In the genomic region with DNA sequence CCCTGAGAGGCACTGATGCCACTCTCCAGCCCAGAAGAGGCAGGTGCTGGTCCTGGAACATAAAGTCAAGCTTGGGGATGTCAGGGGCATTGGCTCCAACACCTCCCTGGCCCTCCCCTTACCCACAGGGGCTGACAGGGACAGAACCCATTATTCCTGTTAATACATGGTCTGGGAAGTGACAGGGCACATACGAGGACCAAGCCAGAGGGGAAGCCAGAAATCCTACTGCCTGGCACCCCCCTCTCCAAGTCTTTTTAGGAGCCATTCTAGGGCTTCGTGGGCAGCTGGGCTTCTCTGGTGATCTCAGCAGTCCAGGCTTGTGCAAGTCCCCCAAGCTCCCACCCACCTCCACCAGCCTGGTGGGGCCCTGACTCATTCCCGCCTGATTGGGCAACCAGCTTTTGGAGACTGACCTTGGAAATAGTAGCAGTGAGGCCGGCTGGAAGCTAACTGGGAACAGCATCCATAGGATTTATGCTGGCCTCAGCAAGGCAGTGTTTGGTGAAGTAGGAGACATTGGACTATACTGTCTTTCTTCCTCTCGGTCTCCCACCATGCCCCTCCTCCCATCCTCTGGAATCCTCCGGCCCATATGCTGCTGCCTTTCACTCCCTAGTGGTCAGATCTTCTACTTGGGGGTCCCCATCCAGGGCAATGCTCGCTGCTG, we compare ENCODE assay signal across 18 cellular contexts.
DNase-seq lines count a peak whose midpoint lies in the region; TF ChIP-seq lines count a peak whose summit lies in the region.
"Had no signal": no experiment of that assay in that cellular context is flagged by ENCODE, and none has a peak within 500 bp of the region (broad histone marks: within the 10 kb centered on the region; RNA-seq: fewer than 3 reads in every experiment).

No MANE protein-coding gene starts in this region.

- no peak overlapping the region for H2BK15ac ChIP-seq in H9 (ENCODE audit: low read depth, low read length)

- no peaks in the 10 kb centered on the region for H3K4me1 ChIP-seq in H9 (ENCODE audit: insufficient read depth, low read length)
- no peaks in the 10 kb centered on the region for H3K4me1 ChIP-seq in adrenal gland (replicated peaks in 1 of 2)

- peaks cover 3% of the 10 kb centered on the region; the same call in 1 of the 2 replicates for H3K27me3 Mint-ChIP-seq in H9 (ENCODE audit: low read depth)

- H3K79me2 ChIP-seq in H9 (ENCODE audit: insufficient read depth, low read length) = no peaks in the 10 kb centered on the region

- CTCF ChIA-PET in AG04449 (lab: Yijun Ruan, JAX) = interaction anchor here (0.5 to 1.8 kb wide), 2 partner anchors 129 to 586 kb away, joined by 3 to 6 read pairs; no protein-coding TSS in a partner anchor

- H3K56ac ChIP-seq in H9 (ENCODE audit: insufficient read length, low read depth, low read length) = no peak overlapping the region

- H4K8ac ChIP-seq in H9 (replicated peaks; ENCODE audit: insufficient read length, low read depth, low read length) = no peak overlapping the region

- TF ChIP-seq CTCF in AG04449 (IDR thresholded peaks at IDR 0.05; ENCODE audit: insufficient read depth, low read length, missing control alignments) (no peak), H9 (conservative IDR thresholded peaks at IDR 0.05) (no peak), adrenal gland (IDR thresholded peaks at IDR 0.05) (no peak), GM10266 (IDR thresholded peaks at IDR 0.05; ENCODE audit: control insufficient read depth, insufficient read depth, low read depth, missing control alignments) (no peak)

- H2AFZ ChIP-seq in H9 (ENCODE audit: low read length) = no peak overlapping the region

- H3K4me2 ChIP-seq in H9 (ENCODE audit: insufficient read depth, insufficient read length, low read length) = no peak overlapping the region

- no peak overlapping the region for H3K9ac ChIP-seq in H9 (ENCODE audit: extremely low read depth, insufficient read length, low read length)

- H4K20me1 ChIP-seq in H9 (ENCODE audit: control insufficient read depth, insufficient read depth, insufficient read length) = no peaks in the 10 kb centered on the region

- no peaks in the 10 kb centered on the region for H3K79me1 ChIP-seq in H9 (ENCODE audit: insufficient read depth, low read depth, low read length, poor library complexity, severe bottlenecking)

- no peak overlapping the region for H2BK120ac ChIP-seq in H9 (ENCODE audit: low read depth, low read length, poor library complexity, severe bottlenecking)

- H2BK12ac ChIP-seq in H9 (ENCODE audit: insufficient read length, low read depth, low read length) = no peak overlapping the region

- no peak overlapping the region for H3K18ac ChIP-seq in H9 (ENCODE audit: insufficient read length, low read depth, low read length)

- H3K23ac ChIP-seq in H9 (ENCODE audit: insufficient read length, low read depth, low read length) = no peak overlapping the region

- H3K27ac ChIP-seq in H9 (ENCODE audit: insufficient read length, low read depth, low read length) (no peak overlapping the region), adrenal gland (no peak overlapping the region)
- H3K27ac ChIP-seq: neutrophil, tibial artery had no signal

- H3K9me3 Mint-ChIP-seq in H9 = no peaks in the 10 kb centered on the region
- H3K9me3 Mint-ChIP-seq: activated CD4-positive, alpha-beta memory T cell treated with anti-CD3 and anti-CD28 coated beads for 36 hours; effector memory CD8-positive, alpha-beta T cell had no signal

- H3K9me3 ChIP-seq in H9 (ENCODE audit: control insufficient read depth, low read depth, low read length) (no peaks in the 10 kb centered on the region), adrenal gland (replicated peaks in 1 of 3) (no peaks in the 10 kb centered on the region)
- H3K9me3 ChIP-seq: neutrophil, tibial artery had no signal

- H4K5ac ChIP-seq in H9 (ENCODE audit: insufficient read length, low read depth, low read length) = no peak overlapping the region

- peak overlapping the region; percentile 31; the same call in 1 of the 2 replicates for H3K14ac ChIP-seq in H9 (ENCODE audit: insufficient read depth, low read length)

- H3T11ph ChIP-seq in H9 (ENCODE audit: low read length) = no peak overlapping the region

- no peak overlapping the region for H2BK5ac ChIP-seq in H9 (ENCODE audit: insufficient read length, low read length)

- intact Hi-C loops in adrenal gland (cut with DNase I) = no loop called here

- no peak overlapping the region for H3K4me3 Mint-ChIP-seq in H9
- H3K4me3 Mint-ChIP-seq: activated CD4-positive, alpha-beta memory T cell treated with anti-CD3 and anti-CD28 coated beads for 36 hours; effector memory CD8-positive, alpha-beta T cell had no signal

- no peak overlapping the region for H3K4me3 ChIP-seq in AG04449 (ENCODE audit: low read depth, low read length)
- H3K4me3 ChIP-seq in adrenal gland = no peak overlapping the region
- H3K4me3 ChIP-seq: lung, tibial artery had no signal

- no CpG with 5 or more reads among the region's 7 CpGs for WGBS in H9 (ENCODE audit: extremely low coverage, insufficient read length, low lambda C conversion rate)
- WGBS in adrenal gland, 4 donors = 64 to 77% (median 66%) methylated on average over 3 to 7 of the region's 7 CpGs

- no peak overlapping the region for H4K91ac ChIP-seq in H9 (ENCODE audit: insufficient read length, low read depth, low read length)

- no peak overlapping the region; a peak in 1 of 7 replicates for H3K27ac Mint-ChIP-seq in H9
- H3K27ac Mint-ChIP-seq: activated CD4-positive, alpha-beta memory T cell treated with anti-CD3 and anti-CD28 coated beads for 36 hours; effector memory CD8-positive, alpha-beta T cell had no signal

- peak; percentile 55 for DNase-seq in AG04449 (ENCODE audit: low read depth, low spot score)
- no peak for DNase-seq in H9
- peak; percentile 30 to 74 (median 60) for DNase-seq in adrenal gland
- DNase-seq in hepatic stellate cell (ENCODE audit: low spot score) = peak; percentile 56
- DNase-seq in iPS-NIHi11 (ENCODE audit: low spot score) = no peak
- no peak for DNase-seq in SHP77 treated with DMSO at 0.1 percent for 48 hours (lab: John Stamatoyannopoulos, UW)
- no peak for DNase-seq in DMS 273 treated with DMSO at 0.1 percent for 48 hours (lab: John Stamatoyannopoulos, UW)
- DNase-seq in GM10266 (ENCODE audit: extremely low spot score) = no peak
- DNase-seq: activated CD4-positive, alpha-beta memory T cell treated with anti-CD3 and anti-CD28 coated beads for 36 hours; activated effector memory CD4-positive, alpha-beta T cell treated with anti-CD3 and anti-CD28 coated beads, Interleukin-2, amount 50 U/mL, for 16 hours; effector memory CD8-positive, alpha-beta T cell; hypothalamus; NCI-H187; NCI-H69; RPMI8226; tibial artery had no signal

- H2AK5ac ChIP-seq in H9 (ENCODE audit: insufficient read length, low read length) = no peak overlapping the region

- no peaks in the 10 kb centered on the region for H3K27me3 ChIP-seq in H9 (ENCODE audit: insufficient read depth, low read length)
- H3K27me3 ChIP-seq in adrenal gland = peaks cover 4% of the 10 kb centered on the region
- H3K27me3 ChIP-seq: neutrophil, tibial artery had no signal

- H3K4me1 Mint-ChIP-seq in H9 = peaks cover 4 to 5% of the 10 kb centered on the region in 2 experiments; a peak in 3 of 4 replicates

- no peaks in the 10 kb centered on the region; a peak in 1 of 7 replicates for H3K36me3 Mint-ChIP-seq in H9 (ENCODE audit: insufficient read depth in 1 of 3, low read depth in 3 of 3)
- H3K36me3 Mint-ChIP-seq: activated CD4-positive, alpha-beta memory T cell treated with anti-CD3 and anti-CD28 coated beads for 36 hours had no signal

- H3K23me2 ChIP-seq in H9 (ENCODE audit: insufficient read length, low read depth, low read length, poor library complexity, severe bottlenecking) = no peaks in the 10 kb centered on the region

- POLR2A ChIA-PET in AG04449 (lab: Yijun Ruan, JAX) = interaction anchor here (0.7 kb wide), 1 partner anchor 31 kb away, joined by 3 read pairs; no protein-coding TSS in a partner anchor

- TF ChIP-seq POLR2A in adrenal gland (IDR thresholded peaks at IDR 0.05) = no peak

- no peaks in the 10 kb centered on the region for H3K36me3 ChIP-seq in adrenal gland (replicated peaks in 1 of 2)
- H3K36me3 ChIP-seq: neutrophil, tibial artery had no signal

- H3K4ac ChIP-seq in H9 (ENCODE audit: low read depth, low read length) = no peak overlapping the region

- no peak overlapping the region for H2BK20ac ChIP-seq in H9 (ENCODE audit: low read depth, low read length, poor library complexity, severe bottlenecking)

Comparison
In these comparisons a context has a peak if more than half of its experiments do, and no peak if none do; other contexts are left out.
1. DNase-seq: peak in AG04449 (single experiment), adrenal gland (7 of 7) and hepatic stellate cell (single experiment); none in H9 (single experiment), iPS-NIHi11 (single experiment), SHP77 treated with DMSO at 0.1 percent for 48 hours (single experiment), DMS 273 treated with DMSO at 0.1 percent for 48 hours (single experiment) and GM10266 (single experiment).